8 cellular contexts compared by ENCODE assay signal in genomic region chr15:31235298-31236183, GRCh38.
DNase-seq lines count a peak whose midpoint lies in the region; ATAC-seq and TF ChIP-seq lines count a peak whose summit lies in the region.

No MANE protein-coding gene starts in this region.

- no peaks in the 10 kb centered on the region for H3K27me3 ChIP-seq in right lobe of liver

- ATAC-seq in GM18861 (IDR thresholded peaks at IDR 0.05; ENCODE audit: unreplicated experiment), result peak; percentile 46
- ATAC-seq in right lobe of liver, result peak; percentile 57 to 82 (median 72)
- ATAC-seq in HG03175 (IDR thresholded peaks at IDR 0.05; ENCODE audit: unreplicated experiment), result no peak
- no peak for ATAC-seq in GM18909 (IDR thresholded peaks at IDR 0.05; ENCODE audit: poor library complexity, unreplicated experiment)

- intact Hi-C loops in right lobe of liver (cut with DNase I), result no loop called here

- TF ChIP-seq POLR2A in right lobe of liver (IDR thresholded peaks at IDR 0.05), result no peak

- H3K27ac ChIP-seq in VCaP (peak overlapping the region; percentile 19; the same call in 1 of the 2 replicates), right lobe of liver (peak overlapping the region in 1 of 3 donors; percentile 70)

- no peaks in the 10 kb centered on the region for H3K36me3 ChIP-seq in right lobe of liver

- TF ChIP-seq CTCF in VCaP (conservative IDR thresholded peaks at IDR 0.05), result no peak
- no peak for TF ChIP-seq CTCF in right lobe of liver (IDR thresholded peaks at IDR 0.05)

- DNase-seq in MV-4-11 (lab: John Stamatoyannopoulos, UW) (peak; percentile 54), right lobe of liver (peak in 2 of 3 donors; percentile 64 to 89), superior temporal gyrus (ENCODE audit: extremely low spot score) (no peak), T-helper 9 cell (no peak)

- H3K4me3 ChIP-seq in right lobe of liver, result no peak overlapping the region

- H3K4me1 ChIP-seq in right lobe of liver, result peaks cover 0 to 8% (median 3%) of the 10 kb centered on the region in 4 donors

- WGBS in right lobe of liver (ENCODE audit: insufficient coverage, low coverage, low lambda C conversion rate, missing lambda C conversion rate), result 54% methylated on average over 19 of the region's 20 CpGs

- H3K9me3 ChIP-seq in right lobe of liver, result no peaks in the 10 kb centered on the region

Comparison
In these comparisons a context has a peak if more than half of its experiments do, and no peak if none do; other contexts are left out.
1. ATAC-seq: peak in GM18861 (single experiment) and right lobe of liver (4 of 4); none in HG03175 (single experiment) and GM18909 (single experiment).
2. DNase-seq: peak in MV-4-11 (single experiment) and right lobe of liver (2 of 3); none in superior temporal gyrus (single experiment) and T-helper 9 cell (single experiment).